In genomic region chr7:148334959-148335577, GRCh38 we compare ENCODE assay signal across 11 cellular contexts.
A peak's percentile ranks its signal among the peaks of the same experiment; 100 is the strongest.
DNase-seq lines count a peak whose midpoint lies in the region; ATAC-seq, FAIRE-seq and TF ChIP-seq lines count a peak whose summit lies in the region.
"Had no signal": no experiment of that assay in that cellular context is flagged by ENCODE, and none has a peak within 500 bp of the region (broad histone marks: within the 10 kb centered on the region; RNA-seq: fewer than 3 reads in every experiment).

No MANE protein-coding gene starts in this region.

- H3K4me1 Mint-ChIP-seq in activated T-helper 2 cell treated with anti-CD3 and anti-CD28 coated beads, Interferon-gamma antibody, Interleukin-2, Interleukin-4, amounts not matched to agents 10 μg/mL and 5 μg/mL and 100 μg/mL, durations not matched to agents 14 hours and 24 hours and 36 hours (ENCODE audit: low read depth): peaks cover 2% of the 10 kb centered on the region

- no peak overlapping the region for H3K27ac Mint-ChIP-seq in activated T-helper 2 cell treated with anti-CD3 and anti-CD28 coated beads, Interferon-gamma antibody, Interleukin-2, Interleukin-4, amounts not matched to agents 10 μg/mL and 5 μg/mL and 100 μg/mL, durations not matched to agents 14 hours and 24 hours and 36 hours
- H3K27ac Mint-ChIP-seq: CD8-positive, alpha-beta memory T cell; IgD-negative memory B cell had no signal

- no peaks in the 10 kb centered on the region for H3K36me3 ChIP-seq in BLaER1 treated with 17β-estradiol and CSF1 and Interleukin-3, amounts not matched to agents 10 nM and 100 nM

- H3K36me3 Mint-ChIP-seq in activated T-helper 2 cell treated with anti-CD3 and anti-CD28 coated beads, Interferon-gamma antibody, Interleukin-2, Interleukin-4, amounts not matched to agents 10 μg/mL and 5 μg/mL and 100 μg/mL, durations not matched to agents 14 hours and 24 hours and 36 hours (ENCODE audit: low read depth): peaks cover 10% of the 10 kb centered on the region
- H3K36me3 Mint-ChIP-seq: IgD-negative memory B cell had no signal

- no peak overlapping the region for H3K4me3 ChIP-seq in BLaER1 treated with 17β-estradiol and CSF1 and Interleukin-3, amounts not matched to agents 10 nM and 100 nM

- H4K20me1 ChIP-seq in BLaER1 treated with 17β-estradiol and CSF1 and Interleukin-3, amounts not matched to agents 10 nM and 100 nM: no peaks in the 10 kb centered on the region

- intact Hi-C loops in activated T-helper 2 cell treated with anti-CD3 and anti-CD28 coated beads, Interferon-gamma antibody, Interleukin-2, Interleukin-4, amounts not matched to agents 10 μg/mL and 5 μg/mL and 100 μg/mL, durations not matched to agents 14 hours and 24 hours and 36 hours (cut with micrococcal nuclease): no loop called here

- no peak for TF ChIP-seq POLR2A in H54 (IDR thresholded peaks at IDR 0.05; ENCODE audit: low read depth, low read length)

- no peak for ATAC-seq in HG03025 (IDR thresholded peaks at IDR 0.05; ENCODE audit: low FRiP score, unreplicated experiment)

- DNase-seq in NCI-H1417 treated with DMSO at 0.1 percent for 48 hours (lab: John Stamatoyannopoulos, UW): peak; percentile 58
- DNase-seq in astrocyte of the hippocampus (ENCODE audit: low read depth, low spot score): peak; percentile 92
- DNase-seq in kidney tubule cell (ENCODE audit: low spot score): peak; percentile 96
- DNase-seq in activated T-helper 2 cell treated with anti-CD3 and anti-CD28 coated beads, Interferon-gamma antibody, Interleukin-2, Interleukin-4, amounts not matched to agents 10 μg/mL and 5 μg/mL and 100 μg/mL, durations not matched to agents 14 hours and 24 hours and 36 hours (ENCODE audit: low spot score): no peak
- no peak for DNase-seq in H54 (ENCODE audit: insufficient read length, low spot score)
- DNase-seq in stimulated activated CD4-positive, alpha-beta T cell treated with anti-CD3 and anti-CD28 coated beads, Interleukin-2, amount 100 ng/mL, for 24 hours: no peak
- DNase-seq: activated CD4-positive, alpha-beta T cell treated with anti-CD3 and anti-CD28 coated beads for 48 hours; CD8-positive, alpha-beta memory T cell had no signal

- H3K4me2 ChIP-seq in BLaER1 treated with 17β-estradiol and CSF1 and Interleukin-3, amounts not matched to agents 10 nM and 100 nM: peak overlapping the region in 8 of 11 experiments; percentile 1 to 83 (median 46); a peak in 12 of 22 replicates

- H3K27ac ChIP-seq in BLaER1 treated with 17β-estradiol and CSF1 and Interleukin-3, amounts not matched to agents 10 nM and 100 nM: peak overlapping the region in 2 of 11 experiments; percentile 19 to 35; a peak in 3 of 22 replicates

- no peak overlapping the region for H3K4me3 Mint-ChIP-seq in activated T-helper 2 cell treated with anti-CD3 and anti-CD28 coated beads, Interferon-gamma antibody, Interleukin-2, Interleukin-4, amounts not matched to agents 10 μg/mL and 5 μg/mL and 100 μg/mL, durations not matched to agents 14 hours and 24 hours and 36 hours (ENCODE audit: low read depth)
- H3K4me3 Mint-ChIP-seq: CD8-positive, alpha-beta memory T cell had no signal

- peaks cover 6 to 25% (median 19%) of the 10 kb centered on the region in 11 experiments; a peak in 20 of 22 replicates for H3K9me3 ChIP-seq in BLaER1 treated with 17β-estradiol and CSF1 and Interleukin-3, amounts not matched to agents 10 nM and 100 nM (replicated peaks in 1 of 11)

- peaks cover 36% of the 10 kb centered on the region for H3K27me3 Mint-ChIP-seq in activated T-helper 2 cell treated with anti-CD3 and anti-CD28 coated beads, Interferon-gamma antibody, Interleukin-2, Interleukin-4, amounts not matched to agents 10 μg/mL and 5 μg/mL and 100 μg/mL, durations not matched to agents 14 hours and 24 hours and 36 hours (ENCODE audit: low read depth)

- H3K27me3 ChIP-seq in BLaER1 treated with 17β-estradiol and CSF1 and Interleukin-3, amounts not matched to agents 10 nM and 100 nM: peaks cover 19 to 35% (median 26%) of the 10 kb centered on the region in 11 experiments

- FAIRE-seq in H54 (lab: Jason Lieb, UNC): no peak

- peaks cover 18% of the 10 kb centered on the region for H3K9me3 Mint-ChIP-seq in activated T-helper 2 cell treated with anti-CD3 and anti-CD28 coated beads, Interferon-gamma antibody, Interleukin-2, Interleukin-4, amounts not matched to agents 10 μg/mL and 5 μg/mL and 100 μg/mL, durations not matched to agents 14 hours and 24 hours and 36 hours

- peaks cover 0 to 30% (median 11%) of the 10 kb centered on the region in 10 experiments; a peak in 14 of 20 replicates for H3K4me1 ChIP-seq in BLaER1 treated with 17β-estradiol and CSF1 and Interleukin-3, amounts not matched to agents 10 nM and 100 nM

- H3K9ac ChIP-seq in BLaER1 treated with 17β-estradiol and CSF1 and Interleukin-3, amounts not matched to agents 10 nM and 100 nM: 0 out of 22 replicates have a peak overlapping the region, but pooled peaks of 1 of the 11 experiments have one; percentile 16

Comparison
In these comparisons a context has a peak if more than half of its experiments do, and no peak if none do; other contexts are left out.
1. DNase-seq: peak in NCI-H1417 treated with DMSO at 0.1 percent for 48 hours (single experiment), astrocyte of the hippocampus (single experiment) and kidney tubule cell (single experiment); none in activated T-helper 2 cell treated with anti-CD3 and anti-CD28 coated beads, Interferon-gamma antibody, Interleukin-2, Interleukin-4, amounts not matched to agents 10 μg/mL and 5 μg/mL and 100 μg/mL, durations not matched to agents 14 hours and 24 hours and 36 hours (single experiment), H54 (single experiment) and stimulated activated CD4-positive, alpha-beta T cell treated with anti-CD3 and anti-CD28 coated beads, Interleukin-2, amount 100 ng/mL, for 24 hours (0 of 2).